1 cellular context compared by ENCODE assay signal in the genomic region with DNA sequence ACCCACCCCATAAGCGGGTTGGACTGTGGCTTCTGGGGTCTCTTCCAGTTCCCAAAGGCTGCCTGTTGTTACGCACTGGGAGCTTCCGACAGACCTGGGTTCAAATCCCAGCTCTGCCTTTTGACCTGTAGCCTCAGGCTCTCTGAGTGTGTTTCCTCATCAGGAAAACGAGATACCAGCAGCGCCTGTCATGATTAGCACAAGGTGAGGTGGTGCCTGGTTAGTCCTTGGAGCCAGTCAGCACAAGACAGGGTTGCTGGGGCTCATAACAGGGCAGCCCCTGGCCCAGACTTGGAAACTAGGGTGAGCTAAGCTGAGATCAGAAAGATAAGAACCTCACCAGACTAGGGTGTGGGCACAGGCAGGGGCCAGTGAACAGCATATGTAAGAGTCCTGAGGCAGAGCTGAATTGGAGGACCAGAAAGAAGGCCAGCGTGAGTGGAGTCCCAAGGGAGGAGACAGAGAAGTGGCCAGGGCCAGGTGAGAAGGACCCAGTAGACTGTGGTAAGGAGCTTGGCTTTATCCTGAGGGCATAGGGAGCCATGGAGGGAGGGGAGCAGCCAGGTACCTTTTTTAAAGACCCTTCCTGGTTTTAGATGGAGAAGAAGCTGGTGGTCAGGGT.
TF ChIP-seq lines count a peak whose summit lies in the region.

No MANE protein-coding gene starts in this region.

TF ChIP-seq in HepG2, 621 proteins besides CTCF, POLR2A, EP300 and RAD21 (continued from another document):
- TF ChIP-seq CEBPZ (IDR thresholded peaks at IDR 0.05; ENCODE audit: low read length) (no peak), NCOR1 (IDR thresholded peaks at IDR 0.05; ENCODE audit: borderline replicate concordance, low read length) (no peak)
- TF ChIP-seq, protein P1, sequence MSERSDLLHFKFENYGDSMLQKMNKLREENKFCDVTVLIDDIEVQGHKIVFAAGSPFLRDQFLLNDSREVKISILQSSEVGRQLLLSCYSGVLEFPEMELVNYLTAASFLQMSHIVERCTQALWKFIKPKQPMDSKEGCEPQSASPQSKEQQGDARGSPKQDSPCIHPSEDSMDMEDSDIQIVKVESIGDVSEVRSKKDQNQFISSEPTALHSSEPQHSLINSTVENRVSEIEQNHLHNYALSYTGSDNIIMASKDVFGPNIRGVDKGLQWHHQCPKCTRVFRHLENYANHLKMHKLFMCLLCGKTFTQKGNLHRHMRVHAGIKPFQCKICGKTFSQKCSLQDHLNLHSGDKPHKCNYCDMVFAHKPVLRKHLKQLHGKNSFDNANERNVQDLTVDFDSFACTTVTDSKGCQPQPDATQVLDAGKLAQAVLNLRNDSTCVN (CRISPR knock-in tag; IDR thresholded peaks at IDR 0.05; ENCODE audit: borderline replicate concordance), result no peak
- TF ChIP-seq, protein P2, sequence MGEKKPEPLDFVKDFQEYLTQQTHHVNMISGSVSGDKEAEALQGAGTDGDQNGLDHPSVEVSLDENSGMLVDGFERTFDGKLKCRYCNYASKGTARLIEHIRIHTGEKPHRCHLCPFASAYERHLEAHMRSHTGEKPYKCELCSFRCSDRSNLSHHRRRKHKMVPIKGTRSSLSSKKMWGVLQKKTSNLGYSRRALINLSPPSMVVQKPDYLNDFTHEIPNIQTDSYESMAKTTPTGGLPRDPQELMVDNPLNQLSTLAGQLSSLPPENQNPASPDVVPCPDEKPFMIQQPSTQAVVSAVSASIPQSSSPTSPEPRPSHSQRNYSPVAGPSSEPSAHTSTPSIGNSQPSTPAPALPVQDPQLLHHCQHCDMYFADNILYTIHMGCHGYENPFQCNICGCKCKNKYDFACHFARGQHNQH (CRISPR knock-in tag; IDR thresholded peaks at IDR 0.05), result no peak
